8 cellular contexts compared by ENCODE assay signal in genomic region chr1:32991819-32992488, GRCh38. TPM values are rescaled to one million over a fixed set of nuclear protein-coding genes. Genes with fewer than 3 reads are reported as not detected.
DNase-seq lines count a peak whose midpoint lies in the region; ATAC-seq and TF ChIP-seq lines count a peak whose summit lies in the region.

No MANE protein-coding gene starts in this region.

- peak overlapping the region in 11 of 12 donors; percentile 1 to 92 (median 57) for H3K27ac ChIP-seq in heart left ventricle
- H3K27ac ChIP-seq in upper lobe of left lung, result peak overlapping the region; percentile 83 to 87 (median 84)

- peaks cover 2% of the 10 kb centered on the region for H3K27me3 Mint-ChIP-seq in endothelial cell (ENCODE audit: unreplicated experiment)

- TF ChIP-seq CTCF in heart left ventricle (IDR thresholded peaks at IDR 0.05) (no peak), endothelial cell (IDR thresholded peaks at IDR 0.05; ENCODE audit: unreplicated experiment) (no peak), upper lobe of left lung (IDR thresholded peaks at IDR 0.05) (no peak)

- WGBS in heart left ventricle, 4 donors, result 80 to 88% (median 85%) methylated on average over 9 of the region's 9 CpGs
- WGBS in upper lobe of left lung, 2 donors, result 54 to 74% methylated on average over 5 to 8 of the region's 9 CpGs

- ATAC-seq in heart left ventricle, result no peak
- no peak for ATAC-seq in Right ventricle myocardium inferior
- peak; percentile 28 for ATAC-seq in HG03460 (IDR thresholded peaks at IDR 0.05; ENCODE audit: unreplicated experiment)
- ATAC-seq in upper lobe of left lung (ENCODE audit: low FRiP score in 2 of 2), result no peak
- ATAC-seq in HG02610 (IDR thresholded peaks at IDR 0.05; ENCODE audit: unreplicated experiment), result no peak

- H3K4me1 ChIP-seq in heart left ventricle (peaks cover 13 to 88% (median 49%) of the 10 kb centered on the region in 12 donors), upper lobe of left lung (peaks cover 38 to 57% (median 52%) of the 10 kb centered on the region in 4 donors)

- H3K36me3 Mint-ChIP-seq in endothelial cell (ENCODE audit: low read depth, unreplicated experiment), result no peaks in the 10 kb centered on the region

- intact Hi-C loops in heart left ventricle (cut with DNase I), result loop anchor here in 1 of 10 donors (10.0 kb wide), 1 partner anchor 47 kb away; no protein-coding TSS in a partner anchor
- intact Hi-C loops in Right ventricle myocardium inferior (cut with DNase I), result loop anchor here (2.0 kb wide), 1 partner anchor 17 kb away; no protein-coding TSS in a partner anchor

- H3K9me3 ChIP-seq in heart left ventricle, result no peaks in the 10 kb centered on the region
- H3K9me3 ChIP-seq in upper lobe of left lung, result no peaks in the 10 kb centered on the region

- no peak for TF ChIP-seq EP300 in upper lobe of left lung (IDR thresholded peaks at IDR 0.05)

- H3K36me3 ChIP-seq in heart left ventricle (no peaks in the 10 kb centered on the region), upper lobe of left lung (no peaks in the 10 kb centered on the region)

- peak overlapping the region; percentile 18 for H3K27ac Mint-ChIP-seq in endothelial cell (ENCODE audit: unreplicated experiment)

- peaks cover 14% of the 10 kb centered on the region for H3K4me1 Mint-ChIP-seq in endothelial cell (ENCODE audit: unreplicated experiment)

- no peak for DNase-seq in heart left ventricle
- no peak for DNase-seq in Right ventricle myocardium inferior (ENCODE audit: missing footprints)
- DNase-seq in endothelial cell (ENCODE audit: low spot score), result no peak
- DNase-seq in upper lobe of left lung, result peak; percentile 38 to 39
- DNase-seq in NCI-H774 (lab: John Stamatoyannopoulos, UW), result no peak
- no peak for DNase-seq in NAMALWA (ENCODE audit: low spot score)

- TF ChIP-seq POLR2A in heart left ventricle (IDR thresholded peaks at IDR 0.05) (no peak), upper lobe of left lung (IDR thresholded peaks at IDR 0.05) (no peak)

- H3K27me3 ChIP-seq in heart left ventricle (no peaks in the 10 kb centered on the region), upper lobe of left lung (no peaks in the 10 kb centered on the region)

- H3K4me3 ChIP-seq in heart left ventricle (no peak overlapping the region), upper lobe of left lung (no peak overlapping the region)

- no peak overlapping the region for H3K4me3 Mint-ChIP-seq in endothelial cell (ENCODE audit: unreplicated experiment)

- H3K9me3 Mint-ChIP-seq in endothelial cell (ENCODE audit: unreplicated experiment), result no peaks in the 10 kb centered on the region

RNA-seq across cellular contexts. Expression of gene RNF19B, which starts 27.3 kb away (rescaled TPM):
- total RNA-seq in heart left ventricle (10 to 100 TPM in 8 of 9 donors, 1 to 10 TPM in 1; 10.0 to 42.5 (median 15.2) TPM), Right ventricle myocardium inferior (15.5 TPM), endothelial cell (ENCODE audit: unreplicated experiment) (18.8 TPM), upper lobe of left lung (10 to 100 TPM; 28.7 to 44.5 (median 37.4) TPM)
- 10 to 100 TPM in 1 of 2 donors, 1 to 10 TPM in 1; 1.5 to 15.2 TPM for polyA plus RNA-seq in heart left ventricle

RNA-seq across cellular contexts. Expression of gene AK2, which starts 44.7 kb away (rescaled TPM):
- total RNA-seq in heart left ventricle (100 to 1,000 TPM; 101 to 189 (median 120) TPM), Right ventricle myocardium inferior (129 TPM), endothelial cell (ENCODE audit: unreplicated experiment) (74.6 TPM), upper lobe of left lung (100 to 1,000 TPM in 5 of 6 donors, 10 to 100 TPM in 1; 90.1 to 123 (median 115) TPM)
- 100 to 1,000 TPM; 153 to 292 TPM for polyA plus RNA-seq in heart left ventricle

Comparison
In these comparisons a context has a peak if more than half of its experiments do, and no peak if none do; other contexts are left out.
1. DNase-seq: peak in upper lobe of left lung (2 of 2); none in heart left ventricle (0 of 5), Right ventricle myocardium inferior (single experiment), endothelial cell (single experiment), NCI-H774 (single experiment) and NAMALWA (single experiment).